In genomic region chr6:18405477-18406293, GRCh38 we compare ENCODE assay signal across 9 cellular contexts. TPM values are rescaled to one million over a fixed set of nuclear protein-coding genes. Genes with fewer than 3 reads are reported as not detected.
DNase-seq lines count a peak whose midpoint lies in the region; ATAC-seq and TF ChIP-seq lines count a peak whose summit lies in the region.
"Had no signal": no experiment of that assay in that cellular context is flagged by ENCODE, and none has a peak within 500 bp of the region (broad histone marks: within the 10 kb centered on the region; RNA-seq: fewer than 3 reads in every experiment).

No MANE protein-coding gene starts in this region.

- POLR2A ChIA-PET in Panc1 (lab: Charles Lee): no interaction called here

- ATAC-seq in Panc1 (peak; percentile 89), GM18868 (IDR thresholded peaks at IDR 0.05; ENCODE audit: unreplicated experiment) (no peak), HG02610 (IDR thresholded peaks at IDR 0.05; ENCODE audit: unreplicated experiment) (no peak)

- H3K4me3 ChIP-seq in Panc1 (ENCODE audit: low read depth in 2 of 2, low read length in 2 of 2) (no peak overlapping the region), epithelial cell of proximal tubule (ENCODE audit: low read depth, low read length) (no peak overlapping the region)
- H3K4me3 ChIP-seq: right atrium auricular region had no signal

- in situ Hi-C loops in Panc1 (cut with HindIII; ENCODE audit: low pct_unique_long_range_greater_than_20kb, low sequenced_read_pairs): no loop called here

- peak; percentile 97 for DNase-seq in ELR (ENCODE audit: low read depth)
- DNase-seq in Panc1 (ENCODE audit: low read depth, low spot score): peak; percentile 91
- peak; percentile 86 for DNase-seq in epithelial cell of proximal tubule (ENCODE audit: low read depth)
- DNase-seq in renal cortical epithelial cell (ENCODE audit: low read depth): peak; percentile 94
- no peak for DNase-seq in GM10266 (ENCODE audit: extremely low spot score)
- no peak for DNase-seq in Ammon's horn (ENCODE audit: low spot score)

- no peak overlapping the region for H3K27ac ChIP-seq in Panc1 (ENCODE audit: low read length)
- H3K27ac ChIP-seq: right atrium auricular region had no signal

- H3K27me3 ChIP-seq in Panc1 (ENCODE audit: control insufficient read depth, insufficient read depth, low read length): no peaks in the 10 kb centered on the region
- H3K27me3 ChIP-seq: right atrium auricular region had no signal

- H3K36me3 ChIP-seq in Panc1 (ENCODE audit: control insufficient read depth, insufficient read depth, low read length): no peaks in the 10 kb centered on the region; the same call in 1 of the 2 replicates

- H3K9me3 ChIP-seq in Panc1 (ENCODE audit: control insufficient read depth, insufficient read depth, low read depth, low read length): no peaks in the 10 kb centered on the region
- H3K9me3 ChIP-seq: right atrium auricular region had no signal

- TF ChIP-seq CTCF in Panc1 (IDR thresholded peaks at IDR 0.05): no peak
- no peak for TF ChIP-seq CTCF in epithelial cell of proximal tubule (conservative IDR thresholded peaks at IDR 0.05; ENCODE audit: low read depth, low read length)
- TF ChIP-seq CTCF in GM10266 (IDR thresholded peaks at IDR 0.05; ENCODE audit: control insufficient read depth, insufficient read depth, low read depth, missing control alignments): no peak

- BruUV-seq in Panc1 (replicated peaks; lab: Mats Ljungman, UMichigan): no TSS peak

- no peaks in the 10 kb centered on the region for H3K4me1 ChIP-seq in Panc1 (ENCODE audit: control insufficient read depth, insufficient read depth, low read length)

- intact Hi-C loops in Panc1 (cut with micrococcal nuclease; ENCODE audit: unreplicated experiment): no loop called here

- CTCF ChIA-PET in Panc1 (lab: Charles Lee): no interaction called here

RNA-seq across cellular contexts. Expression of gene RNF144B, which starts 18.5 kb away (rescaled TPM):
- total RNA-seq in Panc1 (2021; ENCODE audit: unreplicated experiment) (5.6 TPM), epithelial cell of proximal tubule (6.3 and 10.5 TPM in 2 replicates), renal cortical epithelial cell (191 and 251 TPM in 2 replicates)
- 3.8 TPM for polyA plus RNA-seq in Panc1 (2012; ENCODE audit: insufficient read length)

Comparison
In these comparisons a context has a peak if more than half of its experiments do, and no peak if none do; other contexts are left out.
1. DNase-seq: peak in ELR (single experiment), Panc1 (single experiment), epithelial cell of proximal tubule (single experiment) and renal cortical epithelial cell (single experiment); none in GM10266 (single experiment) and Ammon's horn (single experiment).
2. RNA of gene RNF144B, which starts 18.5 kb away (total RNA-seq): 191 to 251 TPM in renal cortical epithelial cell; 6.3 to 10.5 TPM in epithelial cell of proximal tubule and 5.6 TPM in Panc1 (single experiment); every median in the first group is over 10 times any median in the second.